ENCODE assay signal across 20 cellular contexts in genomic region chr15:93349146-93349545, GRCh38.
DNase-seq lines count a peak whose midpoint lies in the region; ATAC-seq and TF ChIP-seq lines count a peak whose summit lies in the region.
"Had no signal": no experiment of that assay in that cellular context is flagged by ENCODE, and none has a peak within 500 bp of the region (broad histone marks: within the 10 kb centered on the region; RNA-seq: fewer than 3 reads in every experiment).

No MANE protein-coding gene starts in this region.

- H3K9me3 Mint-ChIP-seq in endodermal cell = peaks cover 34% of the 10 kb centered on the region
- H3K9me3 Mint-ChIP-seq in MCF 10A (ENCODE audit: unreplicated experiment) = no peaks in the 10 kb centered on the region
- H3K9me3 Mint-ChIP-seq: CD8-positive, alpha-beta memory T cell had no signal

- H4K8ac ChIP-seq in neuronal stem cell (ENCODE audit: low read depth, low read length) = no peak overlapping the region

- H2AFZ ChIP-seq in neuronal stem cell (ENCODE audit: low read length) (no peak overlapping the region), mammary epithelial cell (ENCODE audit: low read depth, low read length) (no peak overlapping the region)

- no peak overlapping the region for H3K23ac ChIP-seq in neuronal stem cell (ENCODE audit: low read depth, low read length, poor library complexity)

- no peak overlapping the region for H2BK120ac ChIP-seq in neuronal stem cell (ENCODE audit: low read depth, low read length)

- no peak overlapping the region for H3K4ac ChIP-seq in neuronal stem cell (ENCODE audit: low read length)

- H3K27ac ChIP-seq in HUES64 (ENCODE audit: low read depth, low read length) (0 out of 2 replicates have a peak overlapping the region, but pooled peaks have one; percentile 7), endodermal cell (ENCODE audit: low read depth, low read length) (peak overlapping the region; percentile 3), neuronal stem cell (replicated peaks; ENCODE audit: low read length) (peak overlapping the region; percentile 98), mammary epithelial cell (ENCODE audit: insufficient read depth, low read depth, low read length) (no peak overlapping the region)

- H2BK5ac ChIP-seq in neuronal stem cell (ENCODE audit: low read length) = no peak overlapping the region

- peaks cover 19% of the 10 kb centered on the region for H3K36me3 Mint-ChIP-seq in endodermal cell (ENCODE audit: low read depth)
- no peaks in the 10 kb centered on the region for H3K36me3 Mint-ChIP-seq in MCF 10A (ENCODE audit: insufficient read depth, unreplicated experiment)
- H3K36me3 Mint-ChIP-seq: CD4-positive, CD25-positive, alpha-beta regulatory T cell; CD8-positive, alpha-beta memory T cell had no signal

- H4K91ac ChIP-seq in neuronal stem cell (ENCODE audit: low read depth, low read length, poor library complexity) = no peak overlapping the region

- peaks cover 3% of the 10 kb centered on the region for H3K4me1 Mint-ChIP-seq in endodermal cell
- no peaks in the 10 kb centered on the region for H3K4me1 Mint-ChIP-seq in MCF 10A (ENCODE audit: insufficient read depth, unreplicated experiment)
- H3K4me1 Mint-ChIP-seq: CD4-positive, CD25-positive, alpha-beta regulatory T cell; CD8-positive, alpha-beta memory T cell had no signal

- H2BK12ac ChIP-seq in neuronal stem cell (ENCODE audit: low read length) = no peak overlapping the region

- 87% methylated on average over 6 of the region's 6 CpGs for WGBS in HUES64
- WGBS in endodermal cell (ENCODE audit: insufficient coverage in 1 of 2, insufficient read length in 1 of 2), 2 experiments = 75 to 89% methylated on average over 5 to 6 of the region's 6 CpGs
- WGBS in neuronal stem cell (ENCODE audit: extremely low coverage in 2 of 2, insufficient read length in 2 of 2, insufficient replicate concordance in 1 of 2), 2 donors = no CpG with 5 or more reads among the region's 6 CpGs
- 48% methylated on average over 4 of the region's 6 CpGs for WGBS in mammary epithelial cell (ENCODE audit: low coverage, missing lambda C conversion rate)

- H3K79me2 ChIP-seq in mammary epithelial cell (ENCODE audit: insufficient read depth, low read length) = no peaks in the 10 kb centered on the region

- H3K79me1 ChIP-seq in neuronal stem cell (ENCODE audit: low read depth, low read length) = no peaks in the 10 kb centered on the region

- no peak overlapping the region for H2AK5ac ChIP-seq in neuronal stem cell (ENCODE audit: low read depth, low read length)

- in situ Hi-C loops in mammary epithelial cell (cut with MboI; ENCODE audit: low sequenced_read_pairs in 2 of 2) = no loop called here

- H3K27me3 Mint-ChIP-seq in endodermal cell (ENCODE audit: insufficient read depth) = peaks cover 8% of the 10 kb centered on the region
- H3K27me3 Mint-ChIP-seq in MCF 10A (ENCODE audit: insufficient read depth, unreplicated experiment) = peaks cover 25% of the 10 kb centered on the region

- TF ChIP-seq CTCF in endodermal cell (conservative IDR thresholded peaks at IDR 0.05) (no peak), mammary epithelial cell (conservative IDR thresholded peaks at IDR 0.05 in 1 of 2, IDR thresholded peaks at IDR 0.05 in 1 of 2; ENCODE audit: extremely low read depth in 1 of 2, insufficient read depth in 1 of 2, low read depth in 1 of 2, low read length in 2 of 2) (no peak), MCF 10A (IDR thresholded peaks at IDR 0.05; ENCODE audit: unreplicated experiment) (no peak)

- no peak overlapping the region for H3K27ac Mint-ChIP-seq in endodermal cell
- no peak overlapping the region for H3K27ac Mint-ChIP-seq in MCF 10A (ENCODE audit: low read depth, unreplicated experiment)
- H3K27ac Mint-ChIP-seq: CD4-positive, CD25-positive, alpha-beta regulatory T cell; CD8-positive, alpha-beta memory T cell; H9 had no signal

- no peak overlapping the region for H2BK15ac ChIP-seq in neuronal stem cell (ENCODE audit: low read length)

- CTCF ChIA-PET in mammary epithelial cell (lab: Charles Lee; ENCODE audit: low non-redundant PET) = no interaction called here
- CTCF ChIA-PET in MCF 10A (lab: Yijun Ruan, JAX) = interaction anchor here (0.7 kb wide), 1 partner anchor 181 kb away, joined by 3 read pairs; no protein-coding TSS in a partner anchor

- dilution Hi-C loops in mammary epithelial cell (cut with HindIII; ENCODE audit: low sequenced_read_pairs) = no loop called here

- no peak overlapping the region for H3K18ac ChIP-seq in neuronal stem cell (ENCODE audit: low read length)

- H3K9ac ChIP-seq in HUES64 (ENCODE audit: low read depth, low read length) (no peak overlapping the region), endodermal cell (ENCODE audit: extremely low read depth, low read length, poor library complexity, severe bottlenecking) (no peak overlapping the region), neuronal stem cell (ENCODE audit: low read depth, low read length, poor library complexity) (no peak overlapping the region), mammary epithelial cell (ENCODE audit: insufficient read depth, low read length) (no peak overlapping the region)

- H3K4me3 ChIP-seq in HUES64 (ENCODE audit: low read length) = no peak overlapping the region
- no peak overlapping the region for H3K4me3 ChIP-seq in endodermal cell (ENCODE audit: low read length)
- no peak overlapping the region for H3K4me3 ChIP-seq in neuronal stem cell (ENCODE audit: low read length in 2 of 2)
- no peak overlapping the region for H3K4me3 ChIP-seq in mammary epithelial cell (replicated peaks in 1 of 3; ENCODE audit: insufficient read depth in 1 of 3, low read depth in 2 of 3, low read length in 3 of 3)
- H3K4me3 ChIP-seq: GM12878 had no signal

- intact Hi-C loops in mammary epithelial cell (cut with micrococcal nuclease) = no loop called here
- intact Hi-C loops in MCF 10A (cut with micrococcal nuclease) = no loop called here

- H3K36me3 ChIP-seq in HUES64 (ENCODE audit: insufficient read depth, low read length) (no peaks in the 10 kb centered on the region), endodermal cell (ENCODE audit: control insufficient read depth, insufficient read depth, low read length) (no peaks in the 10 kb centered on the region), neuronal stem cell (replicated peaks in 1 of 2; ENCODE audit: control insufficient read depth in 2 of 2, insufficient read depth in 2 of 2, low read length in 2 of 2) (peaks cover 6 to 53% of the 10 kb centered on the region in 2 donors), mammary epithelial cell (ENCODE audit: insufficient read depth, low read length) (no peaks in the 10 kb centered on the region)
- H3K36me3 ChIP-seq: BE2C had no signal

- BruUV-seq in mammary epithelial cell (replicated peaks; lab: Mats Ljungman, UMichigan) (no TSS peak), MCF 10A (replicated peaks; lab: Mats Ljungman, UMichigan) (no TSS peak)

- H3K4me1 ChIP-seq in HUES64 (ENCODE audit: insufficient read depth, low read length) (peaks cover 10% of the 10 kb centered on the region; the same call in 1 of the 2 replicates), endodermal cell (ENCODE audit: control insufficient read depth, insufficient read depth, low read length) (no peaks in the 10 kb centered on the region), neuronal stem cell (ENCODE audit: control insufficient read depth in 2 of 2, insufficient read depth in 1 of 2, low read depth in 1 of 2, low read length in 2 of 2) (peaks cover 11 to 25% of the 10 kb centered on the region in 2 donors), mammary epithelial cell (ENCODE audit: insufficient read depth, low read length) (no peaks in the 10 kb centered on the region)
- H3K4me1 ChIP-seq: BE2C had no signal

- H3K4me2 ChIP-seq in neuronal stem cell (ENCODE audit: insufficient read depth, low read length, poor library complexity, severe bottlenecking) = no peak overlapping the region
- H3K4me2 ChIP-seq in mammary epithelial cell (ENCODE audit: insufficient read depth, low read depth, low read length) = no peak overlapping the region

- no peak overlapping the region for H3K14ac ChIP-seq in neuronal stem cell (ENCODE audit: low read length)

- H3K27me3 ChIP-seq in HUES64 (ENCODE audit: insufficient read depth, low read length) = no peaks in the 10 kb centered on the region
- no peaks in the 10 kb centered on the region for H3K27me3 ChIP-seq in endodermal cell (ENCODE audit: control insufficient read depth, insufficient read depth, low read length, poor library complexity, severe bottlenecking)
- no peaks in the 10 kb centered on the region for H3K27me3 ChIP-seq in neuronal stem cell (ENCODE audit: control insufficient read depth in 3 of 3, insufficient read depth in 3 of 3, low read depth in 1 of 3, low read length in 3 of 3)
- no peaks in the 10 kb centered on the region for H3K27me3 ChIP-seq in mammary epithelial cell (ENCODE audit: insufficient read depth, low read length)

- no peak for ATAC-seq in HG03442 (IDR thresholded peaks at IDR 0.05; ENCODE audit: unreplicated experiment)
- ATAC-seq: GM12878 had no signal

- no peaks in the 10 kb centered on the region for H4K20me1 ChIP-seq in mammary epithelial cell (ENCODE audit: insufficient read depth, low read length)

- POLR2A ChIA-PET in MCF 10A (lab: Yijun Ruan, JAX) = interaction anchor here (1.4 kb wide), 1 partner anchor 12 kb away, joined by 3 read pairs; no protein-coding TSS in a partner anchor

- H3K9me3 ChIP-seq in HUES64 (ENCODE audit: insufficient read depth, low read depth, low read length) (peaks cover 9% of the 10 kb centered on the region), endodermal cell (ENCODE audit: control insufficient read depth, low read length) (peaks cover 24% of the 10 kb centered on the region), neuronal stem cell (replicated peaks in 1 of 2; ENCODE audit: control insufficient read depth in 2 of 2, insufficient read depth in 1 of 2, low read depth in 1 of 2, low read length in 2 of 2) (peaks cover 8 to 42% of the 10 kb centered on the region in 2 donors), mammary epithelial cell (replicated peaks; ENCODE audit: insufficient read depth, low read length) (peaks cover 2% of the 10 kb centered on the region)
- H3K9me3 ChIP-seq: BE2C had no signal

- H3K4me3 Mint-ChIP-seq in endodermal cell (no peak overlapping the region), MCF 10A (ENCODE audit: unreplicated experiment) (no peak overlapping the region)
- H3K4me3 Mint-ChIP-seq: CD4-positive, CD25-positive, alpha-beta regulatory T cell; H9 had no signal

- DNase-seq in NCI-H2227 treated with DMSO at 0.1 percent for 48 hours (lab: John Stamatoyannopoulos, UW) = peak; percentile 55
- DNase-seq in endodermal cell = no peak
- peak; percentile 67 for DNase-seq in neuronal stem cell (ENCODE audit: low spot score)
- DNase-seq in mammary epithelial cell = no peak
- DNase-seq in MCF 10A (ENCODE audit: unreplicated experiment) = no peak
- DNase-seq: ACHN; BE2C; C1 segment of cervical spinal cord; CD4-positive, CD25-positive, alpha-beta regulatory T cell; CD8-positive, alpha-beta memory T cell; COR-L47; DMS 273 treated with DMSO at 0.1 percent for 48 hours; DMS53; DND-41; EL; H9; IMR-90 had no signal

Comparison
In these comparisons a context has a peak if more than half of its experiments do, and no peak if none do; other contexts are left out.
1. DNase-seq: peak in NCI-H2227 treated with DMSO at 0.1 percent for 48 hours (single experiment) and neuronal stem cell (single experiment); none in endodermal cell (single experiment), mammary epithelial cell (single experiment) and MCF 10A (single experiment).